ENCODE assay signal across 1 cellular context in the genomic region with DNA sequence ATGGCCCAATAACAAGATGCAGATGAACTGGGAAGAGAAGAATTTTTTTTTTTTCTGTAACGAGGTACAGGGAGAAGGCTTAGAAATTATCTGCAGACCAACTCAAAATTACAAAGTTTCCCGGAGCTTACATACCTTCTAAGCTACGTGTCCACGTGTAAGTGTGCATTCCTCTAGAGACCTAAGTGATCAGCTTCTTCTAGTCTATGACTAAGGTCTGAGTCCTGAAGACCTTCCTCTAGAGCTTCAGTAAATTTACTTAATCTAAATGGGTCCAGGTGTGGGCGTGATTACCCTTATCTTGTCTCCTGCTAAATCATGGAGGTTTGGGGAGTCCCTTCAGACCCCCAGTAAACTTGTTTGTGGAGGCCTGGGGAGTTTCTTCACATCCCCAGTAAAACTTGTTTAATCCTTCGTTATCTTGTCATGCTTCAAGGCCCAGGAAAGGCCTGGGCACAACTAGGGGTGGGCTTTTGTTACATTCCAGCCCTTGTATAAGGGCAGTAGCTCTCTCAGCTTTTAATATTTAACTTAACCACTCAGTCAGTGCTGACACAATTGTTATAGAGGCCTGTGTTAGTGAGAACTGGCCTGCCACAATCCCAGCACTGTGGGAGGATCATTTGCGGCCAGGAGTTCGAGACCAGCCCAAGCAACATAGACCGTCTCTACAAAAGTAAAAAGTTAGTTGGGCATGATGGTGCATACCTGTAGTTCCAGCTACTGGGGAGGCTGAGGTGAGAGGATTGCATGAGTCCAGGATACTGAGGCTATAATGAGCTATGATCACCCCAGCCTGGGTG.
TF ChIP-seq lines count a peak whose summit lies in the region.

No MANE protein-coding gene starts in this region.

TF ChIP-seq in WTC11, 78 proteins besides CTCF, POLR2A, EP300 and RAD21 (continued from another document):
- TF ChIP-seq, protein P1, sequence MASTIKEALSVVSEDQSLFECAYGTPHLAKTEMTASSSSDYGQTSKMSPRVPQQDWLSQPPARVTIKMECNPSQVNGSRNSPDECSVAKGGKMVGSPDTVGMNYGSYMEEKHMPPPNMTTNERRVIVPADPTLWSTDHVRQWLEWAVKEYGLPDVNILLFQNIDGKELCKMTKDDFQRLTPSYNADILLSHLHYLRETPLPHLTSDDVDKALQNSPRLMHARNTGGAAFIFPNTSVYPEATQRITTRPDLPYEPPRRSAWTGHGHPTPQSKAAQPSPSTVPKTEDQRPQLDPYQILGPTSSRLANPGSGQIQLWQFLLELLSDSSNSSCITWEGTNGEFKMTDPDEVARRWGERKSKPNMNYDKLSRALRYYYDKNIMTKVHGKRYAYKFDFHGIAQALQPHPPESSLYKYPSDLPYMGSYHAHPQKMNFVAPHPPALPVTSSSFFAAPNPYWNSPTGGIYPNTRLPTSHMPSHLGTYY (CRISPR knock-in tag; IDR thresholded peaks at IDR 0.05), result no peak
- TF ChIP-seq, protein P2, sequence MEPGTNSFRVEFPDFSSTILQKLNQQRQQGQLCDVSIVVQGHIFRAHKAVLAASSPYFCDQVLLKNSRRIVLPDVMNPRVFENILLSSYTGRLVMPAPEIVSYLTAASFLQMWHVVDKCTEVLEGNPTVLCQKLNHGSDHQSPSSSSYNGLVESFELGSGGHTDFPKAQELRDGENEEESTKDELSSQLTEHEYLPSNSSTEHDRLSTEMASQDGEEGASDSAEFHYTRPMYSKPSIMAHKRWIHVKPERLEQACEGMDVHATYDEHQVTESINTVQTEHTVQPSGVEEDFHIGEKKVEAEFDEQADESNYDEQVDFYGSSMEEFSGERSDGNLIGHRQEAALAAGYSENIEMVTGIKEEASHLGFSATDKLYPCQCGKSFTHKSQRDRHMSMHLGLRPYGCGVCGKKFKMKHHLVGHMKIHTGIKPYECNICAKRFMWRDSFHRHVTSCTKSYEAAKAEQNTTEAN (CRISPR knock-in tag; IDR thresholded peaks at IDR 0.05), result no peak
- TF ChIP-seq, protein P3, sequence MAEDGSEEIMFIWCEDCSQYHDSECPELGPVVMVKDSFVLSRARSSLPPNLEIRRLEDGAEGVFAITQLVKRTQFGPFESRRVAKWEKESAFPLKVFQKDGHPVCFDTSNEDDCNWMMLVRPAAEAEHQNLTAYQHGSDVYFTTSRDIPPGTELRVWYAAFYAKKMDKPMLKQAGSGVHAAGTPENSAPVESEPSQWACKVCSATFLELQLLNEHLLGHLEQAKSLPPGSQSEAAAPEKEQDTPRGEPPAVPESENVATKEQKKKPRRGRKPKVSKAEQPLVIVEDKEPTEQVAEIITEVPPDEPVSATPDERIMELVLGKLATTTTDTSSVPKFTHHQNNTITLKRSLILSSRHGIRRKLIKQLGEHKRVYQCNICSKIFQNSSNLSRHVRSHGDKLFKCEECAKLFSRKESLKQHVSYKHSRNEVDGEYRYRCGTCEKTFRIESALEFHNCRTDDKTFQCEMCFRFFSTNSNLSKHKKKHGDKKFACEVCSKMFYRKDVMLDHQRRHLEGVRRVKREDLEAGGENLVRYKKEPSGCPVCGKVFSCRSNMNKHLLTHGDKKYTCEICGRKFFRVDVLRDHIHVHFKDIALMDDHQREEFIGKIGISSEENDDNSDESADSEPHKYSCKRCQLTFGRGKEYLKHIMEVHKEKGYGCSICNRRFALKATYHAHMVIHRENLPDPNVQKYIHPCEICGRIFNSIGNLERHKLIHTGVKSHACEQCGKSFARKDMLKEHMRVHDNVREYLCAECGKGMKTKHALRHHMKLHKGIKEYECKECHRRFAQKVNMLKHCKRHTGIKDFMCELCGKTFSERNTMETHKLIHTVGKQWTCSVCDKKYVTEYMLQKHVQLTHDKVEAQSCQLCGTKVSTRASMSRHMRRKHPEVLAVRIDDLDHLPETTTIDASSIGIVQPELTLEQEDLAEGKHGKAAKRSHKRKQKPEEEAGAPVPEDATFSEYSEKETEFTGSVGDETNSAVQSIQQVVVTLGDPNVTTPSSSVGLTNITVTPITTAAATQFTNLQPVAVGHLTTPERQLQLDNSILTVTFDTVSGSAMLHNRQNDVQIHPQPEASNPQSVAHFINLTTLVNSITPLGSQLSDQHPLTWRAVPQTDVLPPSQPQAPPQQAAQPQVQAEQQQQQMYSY (CRISPR knock-in tag; IDR thresholded peaks at IDR 0.05), result no peak
- TF ChIP-seq HMGA2 (CRISPR knock-in tag; IDR thresholded peaks at IDR 0.05) (no peak), ZNF416 (CRISPR knock-in tag; IDR thresholded peaks at IDR 0.05) (no peak)
TF ChIP-seq in WTC11: peak in this region for 0.
